ENCODE assay signal across 8 cellular contexts in the genomic region with DNA sequence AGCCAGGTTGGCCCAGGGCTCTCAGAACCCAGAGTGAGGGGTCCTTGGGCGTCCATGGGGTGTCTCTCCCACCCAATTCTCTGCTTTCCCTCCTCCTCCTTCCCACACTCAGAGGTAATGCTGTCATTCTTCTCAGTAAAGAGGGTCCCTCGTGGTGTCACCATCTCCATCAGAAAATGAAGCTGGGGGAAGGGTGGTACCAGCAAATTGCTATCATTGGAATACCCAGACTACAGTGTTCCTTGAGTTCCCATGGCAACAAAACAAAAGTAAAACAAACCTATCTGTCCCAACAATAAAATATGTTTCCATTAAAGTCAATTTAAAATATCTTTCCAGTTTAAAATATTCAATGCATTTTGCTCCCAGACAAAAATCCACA.
DNase-seq lines count a peak whose midpoint lies in the region; ATAC-seq and TF ChIP-seq lines count a peak whose summit lies in the region.

No MANE protein-coding gene starts in this region.

- POLR2A ChIA-PET in Panc1 (lab: Charles Lee) = no interaction called here

- in situ Hi-C loops in Panc1 (cut with HindIII; ENCODE audit: low pct_unique_long_range_greater_than_20kb, low sequenced_read_pairs) = no loop called here

- intact Hi-C loops in Panc1 (cut with micrococcal nuclease; ENCODE audit: unreplicated experiment) (no loop called here), ovary (cut with DNase I) (no loop called here)

- CTCF ChIA-PET in Panc1 (lab: Charles Lee) = no interaction called here

- H3K4me3 ChIP-seq in Panc1 (ENCODE audit: low read depth in 2 of 2, low read length in 2 of 2) = no peak overlapping the region
- H3K4me3 ChIP-seq in epithelial cell of esophagus (ENCODE audit: low read length) = no peak overlapping the region
- H3K4me3 ChIP-seq in ovary = no peak overlapping the region

- TF ChIP-seq EP300 in ovary (IDR thresholded peaks at IDR 0.05) = no peak

- no TSS peak for BruUV-seq in Panc1 (replicated peaks; lab: Mats Ljungman, UMichigan)

- H3K36me3 ChIP-seq in Panc1 (ENCODE audit: control insufficient read depth, insufficient read depth, low read length) (peaks cover 7% of the 10 kb centered on the region), ovary (no peaks in the 10 kb centered on the region)

- peak overlapping the region; percentile 84 for H3K27ac ChIP-seq in Panc1 (ENCODE audit: low read length)
- peak overlapping the region; percentile 75 to 76 for H3K27ac ChIP-seq in ovary

- WGBS in ovary, 3 donors = 20 to 26% (median 23%) methylated on average over 2 of the region's 2 CpGs

- TF ChIP-seq POLR2A in ovary (IDR thresholded peaks at IDR 0.05) = no peak

- H3K4me1 ChIP-seq in Panc1 (ENCODE audit: control insufficient read depth, insufficient read depth, low read length) = peaks cover 36% of the 10 kb centered on the region
- H3K4me1 ChIP-seq in ovary (ENCODE audit: insufficient read depth) = peaks cover 16% of the 10 kb centered on the region

- no peaks in the 10 kb centered on the region for H3K27me3 ChIP-seq in Panc1 (ENCODE audit: control insufficient read depth, insufficient read depth, low read length)
- no peaks in the 10 kb centered on the region for H3K27me3 ChIP-seq in ovary

- TF ChIP-seq CTCF in Panc1 (IDR thresholded peaks at IDR 0.05) (no peak), epithelial cell of esophagus (IDR thresholded peaks at IDR 0.05; ENCODE audit: insufficient read depth, low read depth, low read length, missing control alignments) (no peak), ovary (IDR thresholded peaks at IDR 0.05) (no peak)

- peak; percentile 0 for ATAC-seq in GM21723 (IDR thresholded peaks at IDR 0.05; ENCODE audit: unreplicated experiment)
- ATAC-seq in Panc1 = no peak; the same call in 1 of the 2 replicates
- ATAC-seq in GM19455 (IDR thresholded peaks at IDR 0.05; ENCODE audit: unreplicated experiment) = no peak

- H3K9me3 ChIP-seq in Panc1 (ENCODE audit: control insufficient read depth, insufficient read depth, low read depth, low read length) (no peaks in the 10 kb centered on the region), ovary (no peaks in the 10 kb centered on the region)

- DNase-seq in Panc1 (ENCODE audit: low read depth, low spot score) (no peak), epithelial cell of esophagus (ENCODE audit: low read depth) (peak; percentile 35), ovary (peak in 1 of 5 donors; percentile 45), T-helper 9 cell (no peak), globus pallidus (ENCODE audit: low spot score) (no peak)
- DNase-seq in activated effector memory CD4-positive, alpha-beta T cell treated with Interleukin-2 at 50 U/mL for 16 hours = no peak
